4 cellular contexts compared by ENCODE assay signal in genomic region chr3:97029972-97030371, GRCh38.
TF ChIP-seq lines count a peak whose summit lies in the region.

No MANE protein-coding gene starts in this region.

TF ChIP-seq in HepG2, 621 proteins besides CTCF, POLR2A, EP300 and RAD21:
- TF ChIP-seq MAFK (conservative IDR thresholded peaks at IDR 0.05 in 1 of 2, IDR thresholded peaks at IDR 0.05 in 1 of 2; ENCODE audit: low read length in 2 of 2) = peak; percentile 66 to 89
- TF ChIP-seq ZNF224 (CRISPR knock-in tag; IDR thresholded peaks at IDR 0.05) = no peak
- TF ChIP-seq MAFF (IDR thresholded peaks at IDR 0.05; ENCODE audit: low read depth, low read length) = peak; percentile 81
- TF ChIP-seq PRDM4 (CRISPR knock-in tag; IDR thresholded peaks at IDR 0.05; ENCODE audit: borderline replicate concordance) = no peak

TF ChIP-seq in A549, 52 proteins besides CTCF, POLR2A, EP300 and RAD21:
- no peak for TF ChIP-seq FOSL2 (IDR thresholded peaks at IDR 0.05)
- no peak for TF ChIP-seq FOSL2 (CRISPR knock-in tag; IDR thresholded peaks at IDR 0.05)
- TF ChIP-seq MAFK (IDR thresholded peaks at IDR 0.05; ENCODE audit: partially characterized antibody) = peak; percentile 79
- TF ChIP-seq SREBF2 (IDR thresholded peaks at IDR 0.05) = no peak
- TF ChIP-seq CHD4 (IDR thresholded peaks at IDR 0.05; ENCODE audit: borderline replicate concordance) = no peak

TF ChIP-seq in IMR-90, 13 proteins besides CTCF, POLR2A, EP300 and RAD21:
- TF ChIP-seq ELK1 (IDR thresholded peaks at IDR 0.05; ENCODE audit: borderline replicate concordance, low read depth, low read length) = no peak
- TF ChIP-seq MAFK (IDR thresholded peaks at IDR 0.05; ENCODE audit: low read depth, low read length) = peak; percentile 81

TF ChIP-seq in K562, 482 proteins besides CTCF, POLR2A, EP300 and RAD21:
- TF ChIP-seq ZNF316 (IDR thresholded peaks at IDR 0.05) (peak; percentile 30; the same call in 1 of the 2 replicates), ZBTB49 (CRISPR knock-in tag; IDR thresholded peaks at IDR 0.05; ENCODE audit: borderline replicate concordance) (no peak)
